Comparison of ENCODE assay signal across 12 cellular contexts in the genomic region with DNA sequence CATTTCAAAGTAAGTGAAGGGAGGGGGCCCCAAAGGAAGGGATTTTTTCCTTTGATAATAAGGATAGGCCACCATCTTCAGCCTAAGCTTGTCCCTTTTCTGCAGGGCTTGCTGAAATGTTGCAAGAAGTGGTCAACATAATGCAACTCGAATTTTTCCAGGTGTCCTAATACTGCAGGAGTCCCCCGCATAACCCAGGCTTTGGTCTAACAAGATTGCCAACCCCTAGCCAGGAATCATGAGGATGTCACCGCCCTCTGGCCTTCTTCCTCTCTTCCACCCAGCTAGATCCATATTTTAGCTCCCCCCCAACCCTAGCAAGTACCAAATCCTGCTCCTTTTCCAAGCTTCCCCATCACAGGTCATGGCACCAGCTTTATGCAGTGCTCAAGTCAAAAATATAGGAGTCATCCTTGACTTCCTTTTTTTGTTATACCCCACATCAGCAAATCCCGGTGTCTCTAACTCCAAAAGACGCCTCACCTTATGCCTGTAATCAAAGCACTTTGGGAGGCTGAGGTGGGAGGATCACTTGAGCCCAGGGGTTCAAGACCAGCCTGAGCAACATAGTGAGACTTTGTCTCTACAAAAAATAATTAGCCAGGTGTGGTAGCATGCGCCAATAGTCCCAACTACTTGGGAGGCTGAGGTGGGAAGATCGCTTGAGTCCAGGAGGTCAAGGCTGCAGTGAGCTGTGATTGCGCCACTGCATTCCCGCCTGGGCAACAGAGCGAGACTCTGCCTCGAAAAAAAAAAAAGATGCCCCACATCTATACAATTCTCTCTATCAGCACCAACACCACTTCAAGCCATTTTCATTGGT. TPM values are rescaled to one million over a fixed set of nuclear protein-coding genes. Genes with fewer than 3 reads are reported as not detected.
DNase-seq lines count a peak whose midpoint lies in the region; TF ChIP-seq lines count a peak whose summit lies in the region.
"Had no signal": no experiment of that assay in that cellular context is flagged by ENCODE, and none has a peak within 500 bp of the region (broad histone marks: within the 10 kb centered on the region; RNA-seq: fewer than 3 reads in every experiment).

No MANE protein-coding gene starts in this region.

- H3K27me3 ChIP-seq in adipocyte (replicated peaks; ENCODE audit: control insufficient read depth, insufficient read depth, low read length) (no peaks in the 10 kb centered on the region), hepatocyte (no peaks in the 10 kb centered on the region), smooth muscle cell (ENCODE audit: low read depth) (no peaks in the 10 kb centered on the region)

- H3K9me2 ChIP-seq in hepatocyte (replicated peaks; ENCODE audit: insufficient read depth) = no peaks in the 10 kb centered on the region
- H3K9me2 ChIP-seq: SK-N-SH had no signal

- H3K4me1 ChIP-seq in adipocyte (ENCODE audit: control insufficient read depth, insufficient read depth, low read length) = peaks cover 59% of the 10 kb centered on the region
- peaks cover 22% of the 10 kb centered on the region for H3K4me1 ChIP-seq in hepatocyte (ENCODE audit: insufficient read depth)
- peaks cover 24% of the 10 kb centered on the region for H3K4me1 ChIP-seq in smooth muscle cell (ENCODE audit: low read depth)

- no peaks in the 10 kb centered on the region for H3K36me3 ChIP-seq in adipocyte (ENCODE audit: control insufficient read depth, insufficient read depth, low read length, severe bottlenecking)
- no peaks in the 10 kb centered on the region for H3K36me3 ChIP-seq in hepatocyte (replicated peaks; ENCODE audit: insufficient read depth, low read depth)
- no peaks in the 10 kb centered on the region for H3K36me3 ChIP-seq in smooth muscle cell (ENCODE audit: low read depth)

- peaks cover 34% of the 10 kb centered on the region for H3F3A ChIP-seq in smooth muscle cell (ENCODE audit: low read depth)

- H4K20me1 ChIP-seq in hepatocyte (ENCODE audit: insufficient read depth, poor library complexity, severe bottlenecking) (no peaks in the 10 kb centered on the region), smooth muscle cell (ENCODE audit: low read depth) (no peaks in the 10 kb centered on the region)

- no peak overlapping the region for H3K4me3 ChIP-seq in adipocyte (ENCODE audit: low read length)
- H3K4me3 ChIP-seq in hepatocyte = no peak overlapping the region
- H3K4me3 ChIP-seq in smooth muscle cell = no peak overlapping the region

- H3K79me2 ChIP-seq in hepatocyte (no peaks in the 10 kb centered on the region), smooth muscle cell (ENCODE audit: low read depth) (no peaks in the 10 kb centered on the region)

- TF ChIP-seq CTCF in hepatocyte (IDR thresholded peaks at IDR 0.05; ENCODE audit: poor library complexity) (no peak), smooth muscle cell (IDR thresholded peaks at IDR 0.05; ENCODE audit: borderline replicate concordance, insufficient read depth, poor library complexity, severe bottlenecking) (no peak)

- 85% methylated on average over 11 of the region's 11 CpGs for WGBS in hepatocyte (ENCODE audit: low lambda C conversion rate, missing lambda C conversion rate)
- WGBS in smooth muscle cell (ENCODE audit: low lambda C conversion rate) = 86% methylated on average over 11 of the region's 11 CpGs

- H3K9ac ChIP-seq in adipocyte (ENCODE audit: low read length) = peak overlapping the region; percentile 83
- no peak overlapping the region for H3K9ac ChIP-seq in smooth muscle cell (ENCODE audit: low read depth)
- H3K9ac ChIP-seq: SK-N-SH had no signal

- H2AFZ ChIP-seq in hepatocyte (no peak overlapping the region), smooth muscle cell (ENCODE audit: low read depth) (no peak overlapping the region)

- H3K27ac ChIP-seq in hepatocyte (peak overlapping the region; percentile 88), smooth muscle cell (ENCODE audit: low read depth) (peak overlapping the region; percentile 94)

- DNase-seq in adipocyte (ENCODE audit: low read depth) = no peak
- no peak for DNase-seq in hepatocyte (ENCODE audit: low spot score)
- DNase-seq in smooth muscle cell (lab: John Stamatoyannopoulos, UW; ENCODE audit: unreplicated experiment) = no peak
- DNase-seq in AG08395 (ENCODE audit: low spot score) = no peak
- no peak for DNase-seq in NCI-H2081 treated with DMSO at 0.1 percent for 48 hours (lab: John Stamatoyannopoulos, UW)
- DNase-seq in activated CD4-positive, CD25-positive, alpha-beta regulatory T cell treated with anti-CD3 and anti-CD28 coated beads, Interleukin-2, amount 50 U/mL, for 72 hours = no peak
- DNase-seq: activated CD4-positive, alpha-beta T cell treated with anti-CD3 and anti-CD28 coated beads, Interleukin-2, amount 50 U/mL, for 48 hours; DMS 273 treated with DMSO at 0.1 percent for 48 hours; NCI-H146; NCI-H446 treated with DMSO at 0.1 percent for 48 hours; SK-N-SH; stimulated activated naive CD4-positive, alpha-beta T cell treated with Interleukin-2 at 50 U/mL for 16 hours had no signal

- no peak overlapping the region for H3K4me2 ChIP-seq in hepatocyte
- H3K4me2 ChIP-seq in smooth muscle cell = peak overlapping the region; percentile 33

- H3K9me3 ChIP-seq in adipocyte (ENCODE audit: control insufficient read depth, low read length) = no peaks in the 10 kb centered on the region
- no peaks in the 10 kb centered on the region for H3K9me3 ChIP-seq in hepatocyte (ENCODE audit: low read depth)
- H3K9me3 ChIP-seq in smooth muscle cell (replicated peaks; ENCODE audit: low read depth) = no peaks in the 10 kb centered on the region
- H3K9me3 ChIP-seq: SK-N-SH had no signal

RNA-seq across cellular contexts. Expression of gene PLTP, which starts 9.1 kb away (rescaled TPM):
- total RNA-seq in hepatocyte (144 and 176 TPM in 2 replicates), smooth muscle cell (81.0 and 93.3 TPM in 2 replicates)
- polyA plus RNA-seq in hepatocyte (623 and 823 TPM in 2 replicates), smooth muscle cell (197 and 262 TPM in 2 replicates)

RNA-seq across cellular contexts. Expression of gene PCIF1, which starts 13.5 kb away (rescaled TPM):
- total RNA-seq in hepatocyte (9.7 and 11.8 TPM in 2 replicates), smooth muscle cell (13.5 and 15.4 TPM in 2 replicates)
- polyA plus RNA-seq in hepatocyte (26.0 and 32.4 TPM in 2 replicates), smooth muscle cell (37.2 and 38.9 TPM in 2 replicates)

RNA-seq across cellular contexts. Expression of gene CTSA, which starts 29.9 kb away (rescaled TPM):
- total RNA-seq in hepatocyte = 401 and 425 TPM in 2 replicates
- polyA plus RNA-seq in hepatocyte = 716 and 724 TPM in 2 replicates
- total RNA-seq in smooth muscle cell = 74.8 and 79.7 TPM in 2 replicates
- 132 and 138 TPM in 2 replicates for polyA plus RNA-seq in smooth muscle cell

RNA-seq across cellular contexts. Expression of gene NEURL2, which starts 30.0 kb away (rescaled TPM):
- total RNA-seq in hepatocyte = 11.1 and 12.8 TPM in 2 replicates
- 11.7 and 11.8 TPM in 2 replicates for polyA plus RNA-seq in hepatocyte
- total RNA-seq in smooth muscle cell = 0.31 and 3.3 TPM in 2 replicates
- polyA plus RNA-seq in smooth muscle cell = 3.7 and 4.7 TPM in 2 replicates

RNA-seq across cellular contexts. Expression of gene SPATA25, which starts 33.6 kb away (rescaled TPM):
- total RNA-seq in hepatocyte = 5.6 TPM in 1 of 2 replicates, not detected in the other
- polyA plus RNA-seq in hepatocyte = 0.41 and 1.4 TPM in 2 replicates
- total RNA-seq in smooth muscle cell = 0.54 and 1.2 TPM in 2 replicates
- 0.43 TPM in 1 of 2 replicates, not detected in the other for polyA plus RNA-seq in smooth muscle cell
